In the genomic region with DNA sequence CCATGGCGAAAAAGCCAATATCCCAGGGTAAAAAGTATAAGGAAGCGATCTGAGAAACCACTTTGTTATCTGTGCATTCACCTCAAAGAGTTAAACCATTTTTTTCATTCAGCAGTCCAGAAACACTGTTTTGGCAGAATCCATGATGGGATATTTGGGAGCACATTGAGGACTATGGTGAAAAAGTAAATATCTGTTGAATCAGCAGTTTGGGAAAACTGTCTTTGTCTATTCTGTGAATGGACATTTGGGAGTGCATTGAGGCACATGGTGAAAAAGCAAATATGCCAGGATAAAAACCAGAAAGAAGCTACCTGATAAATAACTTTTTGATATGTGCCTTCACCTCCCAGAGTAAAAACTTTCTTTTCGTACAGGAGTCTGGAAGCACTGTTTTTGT, we compare ENCODE assay signal across 24 cellular contexts.
"Had no signal": no experiment of that assay in that cellular context is flagged by ENCODE, and none has a peak within 500 bp of the region (broad histone marks: within the 10 kb centered on the region; RNA-seq: fewer than 3 reads in every experiment).

No MANE protein-coding gene starts in this region.

- H2AFZ ChIP-seq: hepatocyte had no signal

- DNase-seq: dermis blood vessel endothelial cell; dorsolateral prefrontal cortex; effector CD4-positive, alpha-beta T cell; effector memory CD4-positive, alpha-beta T cell; foreskin keratinocyte; heart left ventricle; hypothalamus; immature natural killer cell; islet precursor cell; kidney; kidney glomerular epithelial cell; left colon; left ventricle myocardium inferior; lower lobe of right lung; mesenchymal stem cell; mucosa of descending colon had no signal

- FAIRE-seq: colon, endothelial cell of umbilical vein, frontal cortex, kidney had no signal

- ATAC-seq: foreskin keratinocyte, gastroesophageal sphincter, heart left ventricle, left colon, left lobe of liver, lower lobe of right lung, mucosa of descending colon had no signal

- H3K4me2 ChIP-seq: hepatocyte had no signal

- H3K4me3 ChIP-seq: coronary artery, dorsolateral prefrontal cortex, esophagus muscularis mucosa, gastroesophageal sphincter, heart left ventricle, hepatocyte, left ventricle myocardium inferior, lower lobe of right lung, mucosa of descending colon had no signal

- H3K27me3 ChIP-seq: dorsolateral prefrontal cortex, esophagus muscularis mucosa, foreskin keratinocyte, gastroesophageal sphincter, heart left ventricle, hepatocyte had no signal

- H3K27ac ChIP-seq: coronary artery, dorsolateral prefrontal cortex, esophagus muscularis mucosa, foreskin keratinocyte, gastroesophageal sphincter, heart left ventricle, hepatocyte, left ventricle myocardium inferior, lower lobe of right lung had no signal

- H3K79me2 ChIP-seq: hepatocyte had no signal

- H3K36me3 ChIP-seq: esophagus muscularis mucosa, gastroesophageal sphincter, heart left ventricle, left ventricle myocardium inferior, lower lobe of right lung had no signal

- H3K4me1 ChIP-seq: esophagus muscularis mucosa, foreskin keratinocyte, gastroesophageal sphincter, heart left ventricle, left ventricle myocardium inferior, lower lobe of right lung had no signal
